ENCODE assay signal across 8 cellular contexts in genomic region chr1:13700521-13701273, GRCh38. TPM values are rescaled to one million over a fixed set of nuclear protein-coding genes. Genes with fewer than 3 reads are reported as not detected.
DNase-seq lines count a peak whose midpoint lies in the region; ATAC-seq and TF ChIP-seq lines count a peak whose summit lies in the region.

No MANE protein-coding gene starts in this region.

- H3K9me2 ChIP-seq in Karpas-422 (replicated peaks; ENCODE audit: insufficient read depth, low read length), result no peaks in the 10 kb centered on the region

- peaks cover 6% of the 10 kb centered on the region for H3K9me3 Mint-ChIP-seq in stimulated activated memory B cell treated with anti-CD40 and anti-IgM and Interleukin-4, amounts not matched to agents 10 μg/mL and 1 μg/mL and 100 μg/mL, for 72 hours

- H3K27me3 ChIP-seq in Karpas-422 (ENCODE audit: low read length), result peaks cover 5% of the 10 kb centered on the region; the same call in 1 of the 2 replicates
- no peaks in the 10 kb centered on the region for H3K27me3 ChIP-seq in muscle layer of duodenum (ENCODE audit: low read depth, low read length)

- peak overlapping the region; percentile 77 for H3K4me3 ChIP-seq in Karpas-422 (ENCODE audit: low read length)
- peak overlapping the region; percentile 58 for H3K4me3 ChIP-seq in epithelial cell of esophagus (ENCODE audit: low read length)
- peak overlapping the region; percentile 70 to 83 for H3K4me3 ChIP-seq in muscle layer of duodenum (ENCODE audit: low read depth in 1 of 2, low read length in 2 of 2)

- H3K4me1 ChIP-seq in Karpas-422 (ENCODE audit: low read length) (peaks cover 36% of the 10 kb centered on the region), muscle layer of duodenum (ENCODE audit: control insufficient read depth in 1 of 2, insufficient read depth in 2 of 2, low read length in 2 of 2) (no peaks in the 10 kb centered on the region)

- H3K27me3 Mint-ChIP-seq in stimulated activated memory B cell treated with anti-CD40 and anti-IgM and Interleukin-4, amounts not matched to agents 10 μg/mL and 1 μg/mL and 100 μg/mL, for 72 hours, result no peaks in the 10 kb centered on the region

- no peaks in the 10 kb centered on the region for H3K79me2 ChIP-seq in Karpas-422 (ENCODE audit: low read length)

- peak overlapping the region; percentile 96 for H2AFZ ChIP-seq in Karpas-422 (ENCODE audit: low read length)

- H3K9ac ChIP-seq in Karpas-422 (ENCODE audit: low read length), result peak overlapping the region; percentile 72

- ATAC-seq in stimulated activated memory B cell treated with anti-CD40 and anti-IgM and Interleukin-4, amounts not matched to agents 10 μg/mL and 1 μg/mL and 100 μg/mL, for 72 hours, result peak; percentile 64

- TF ChIP-seq CTCF in GM20000 (IDR thresholded peaks at IDR 0.05; ENCODE audit: extremely low read depth, missing control alignments) (no peak), epithelial cell of esophagus (IDR thresholded peaks at IDR 0.05; ENCODE audit: insufficient read depth, low read depth, low read length, missing control alignments) (no peak)

- peaks cover 29% of the 10 kb centered on the region; the same call in 1 of the 2 replicates for H4K20me1 ChIP-seq in Karpas-422 (ENCODE audit: insufficient read depth, low read depth, low read length)

- no peaks in the 10 kb centered on the region for H3K36me3 ChIP-seq in Karpas-422 (ENCODE audit: insufficient read depth, low read length)
- no peaks in the 10 kb centered on the region for H3K36me3 ChIP-seq in muscle layer of duodenum (ENCODE audit: control insufficient read depth in 1 of 2, insufficient read depth in 2 of 2, low read length in 2 of 2)

- H3K9me3 ChIP-seq in Karpas-422 (ENCODE audit: low read length), result peaks cover 3% of the 10 kb centered on the region; the same call in 1 of the 2 replicates
- H3K9me3 ChIP-seq in muscle layer of duodenum (ENCODE audit: control insufficient read depth in 1 of 2, low read length in 2 of 2), result peaks cover 0 to 4% of the 10 kb centered on the region in 2 donors

- H3K4me1 Mint-ChIP-seq in stimulated activated memory B cell treated with anti-CD40 and anti-IgM and Interleukin-4, amounts not matched to agents 10 μg/mL and 1 μg/mL and 100 μg/mL, for 72 hours, result peaks cover 37% of the 10 kb centered on the region

- peaks cover 35% of the 10 kb centered on the region for H3K36me3 Mint-ChIP-seq in stimulated activated memory B cell treated with anti-CD40 and anti-IgM and Interleukin-4, amounts not matched to agents 10 μg/mL and 1 μg/mL and 100 μg/mL, for 72 hours

- peak overlapping the region; percentile 88 for H3K4me3 Mint-ChIP-seq in stimulated activated memory B cell treated with anti-CD40 and anti-IgM and Interleukin-4, amounts not matched to agents 10 μg/mL and 1 μg/mL and 100 μg/mL, for 72 hours

- peak overlapping the region; percentile 90 for H3K4me2 ChIP-seq in Karpas-422 (ENCODE audit: low read depth, low read length, poor library complexity, severe bottlenecking)

- DNase-seq in CD1c-positive myeloid dendritic cell (ENCODE audit: extremely low spot score) (peak; percentile 35), GM20000 (ENCODE audit: low spot score) (peak; percentile 80), Karpas-422 (peak; percentile 59), epithelial cell of esophagus (ENCODE audit: low read depth) (peak; percentile 19), NCI-H128 (lab: John Stamatoyannopoulos, UW; ENCODE audit: unreplicated experiment) (no peak)
- peak; percentile 8 to 24 (median 14) for DNase-seq in activated CD8-positive, alpha-beta memory T cell treated with anti-CD3 and anti-CD28 coated beads for 48 hours (ENCODE audit: low read depth in 2 of 3, low spot score in 2 of 3)

- peak overlapping the region; percentile 12; the same call in 1 of the 2 replicates for H3K27ac ChIP-seq in Karpas-422 (ENCODE audit: low read length)
- H3K27ac ChIP-seq in muscle layer of duodenum (ENCODE audit: low read length), result peak overlapping the region; percentile 79

- peak overlapping the region; percentile 100 for H3K27ac Mint-ChIP-seq in stimulated activated memory B cell treated with anti-CD40 and anti-IgM and Interleukin-4, amounts not matched to agents 10 μg/mL and 1 μg/mL and 100 μg/mL, for 72 hours

RNA-seq across cellular contexts. Expression of gene PRDM2, which starts 0.7 kb away (rescaled TPM):
- 28.3 and 36.0 TPM in 2 replicates for total RNA-seq in Karpas-422 (2014; rRNA removed; shearing (Covaris generic); ENCODE audit: low replicate concordance)
